ENCODE assay signal across 11 cellular contexts in the genomic region with DNA sequence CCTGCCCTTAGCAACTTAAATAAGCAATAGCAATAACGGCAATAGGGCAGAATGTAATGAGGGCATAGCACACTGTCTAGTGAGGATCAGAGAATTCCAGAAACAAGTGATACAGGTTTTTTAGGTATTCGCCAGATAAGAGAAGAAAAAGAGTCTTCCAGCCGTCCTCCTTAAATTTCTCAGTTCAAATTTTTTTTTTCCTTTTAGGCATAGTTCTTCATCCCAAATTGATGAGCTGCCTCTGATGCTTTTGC. TPM values are rescaled to one million over a fixed set of nuclear protein-coding genes. Genes with fewer than 3 reads are reported as not detected.
DNase-seq lines count a peak whose midpoint lies in the region; ATAC-seq and TF ChIP-seq lines count a peak whose summit lies in the region.
"Had no signal": no experiment of that assay in that cellular context is flagged by ENCODE, and none has a peak within 500 bp of the region (broad histone marks: within the 10 kb centered on the region; RNA-seq: fewer than 3 reads in every experiment).

No MANE protein-coding gene starts in this region.

- peak overlapping the region; percentile 87 for H3K4me3 Mint-ChIP-seq in stimulated activated naive CD8-positive, alpha-beta T cell treated with anti-CD3 and anti-CD28 coated beads, Interleukin-15, Interleukin-2, amounts not matched to agents 100 ng/mL and 50 ng/mL, for 24 hours
- H3K4me3 Mint-ChIP-seq in activated T-helper 1 cell treated with anti-CD3 and anti-CD28 coated beads, Interleukin-12 subunit alpha, Interleukin-12 subunit beta, Interleukin-2, Interleukin-4 antibody, amounts not matched to agents 30 ng/mL and 10 ng/mL and 1 ng/mL, durations not matched to agents 14 hours and 24 hours and 36 hours: peak overlapping the region; percentile 97

- intact Hi-C loops in activated T-helper 1 cell treated with anti-CD3 and anti-CD28 coated beads, Interleukin-12 subunit alpha, Interleukin-12 subunit beta, Interleukin-2, Interleukin-4 antibody, amounts not matched to agents 30 ng/mL and 10 ng/mL and 1 ng/mL, durations not matched to agents 14 hours and 24 hours and 36 hours (cut with micrococcal nuclease): loop anchor here (1.0 to 5.0 kb wide), 3 partner anchors 67 to 357 kb away; partner anchors contain the start of gene DHDDS
- intact Hi-C loops in uterus (cut with DNase I; ENCODE audit: low total_unique reads): loop anchor here (2.0 to 10.0 kb wide), 3 partner anchors 93 to 285 kb away; partner anchors contain the start of gene ARID1A
- intact Hi-C loops in esophagus squamous epithelium (cut with DNase I): loop anchor here (2.0 to 10.0 kb wide), 3 partner anchors 97 to 285 kb away; no protein-coding TSS in a partner anchor

- no peak for TF ChIP-seq CTCF in uterus (IDR thresholded peaks at IDR 0.05)
- no peak for TF ChIP-seq CTCF in esophagus squamous epithelium (IDR thresholded peaks at IDR 0.05)

- H3K27ac Mint-ChIP-seq in stimulated activated naive CD8-positive, alpha-beta T cell treated with anti-CD3 and anti-CD28 coated beads, Interleukin-15, Interleukin-2, amounts not matched to agents 100 ng/mL and 50 ng/mL, for 24 hours: peak overlapping the region; percentile 95
- H3K27ac Mint-ChIP-seq in activated T-helper 1 cell treated with anti-CD3 and anti-CD28 coated beads, Interleukin-12 subunit alpha, Interleukin-12 subunit beta, Interleukin-2, Interleukin-4 antibody, amounts not matched to agents 30 ng/mL and 10 ng/mL and 1 ng/mL, durations not matched to agents 14 hours and 24 hours and 36 hours: peak overlapping the region; percentile 94

- H3K9ac ChIP-seq in muscle layer of colon (ENCODE audit: low read length): peak overlapping the region; percentile 33

- H3K9me3 ChIP-seq in muscle layer of colon (ENCODE audit: low read length) (no peaks in the 10 kb centered on the region), uterus (no peaks in the 10 kb centered on the region), esophagus squamous epithelium (no peaks in the 10 kb centered on the region)
- H3K9me3 ChIP-seq: HAP-1, tibial nerve had no signal

- DNase-seq in stimulated activated naive CD8-positive, alpha-beta T cell treated with anti-CD3 and anti-CD28 coated beads, Interleukin-15, Interleukin-2, amounts not matched to agents 100 U/mL and 50 U/mL, for 24 hours: no peak
- no peak for DNase-seq in activated T-helper 1 cell treated with anti-CD3 and anti-CD28 coated beads, Interleukin-12 subunit alpha, Interleukin-12 subunit beta, Interleukin-2, Interleukin-4 antibody, amounts not matched to agents 30 ng/mL and 10 ng/mL and 1 ng/mL, durations not matched to agents 14 hours and 24 hours and 36 hours (ENCODE audit: low spot score)
- no peak for DNase-seq in uterus
- no peak for DNase-seq in esophagus squamous epithelium (lab: John Stamatoyannopoulos, UW)
- DNase-seq in NCI-H2171 (lab: John Stamatoyannopoulos, UW): no peak
- no peak for DNase-seq in HCEC 1CT

- TF ChIP-seq POLR2A in uterus (IDR thresholded peaks at IDR 0.05): no peak
- no peak for TF ChIP-seq POLR2A in esophagus squamous epithelium (IDR thresholded peaks at IDR 0.05)

- H3K4me1 ChIP-seq in muscle layer of colon (ENCODE audit: insufficient read depth, low read length) (peaks cover 42% of the 10 kb centered on the region), uterus (peaks cover 5 to 6% of the 10 kb centered on the region in 2 donors), esophagus squamous epithelium (peaks cover 17 to 48% (median 28%) of the 10 kb centered on the region in 3 donors)

- peaks cover 75% of the 10 kb centered on the region for H3K4me1 Mint-ChIP-seq in stimulated activated naive CD8-positive, alpha-beta T cell treated with anti-CD3 and anti-CD28 coated beads, Interleukin-15, Interleukin-2, amounts not matched to agents 100 ng/mL and 50 ng/mL, for 24 hours (ENCODE audit: low read depth)
- peaks cover 78% of the 10 kb centered on the region for H3K4me1 Mint-ChIP-seq in activated T-helper 1 cell treated with anti-CD3 and anti-CD28 coated beads, Interleukin-12 subunit alpha, Interleukin-12 subunit beta, Interleukin-2, Interleukin-4 antibody, amounts not matched to agents 30 ng/mL and 10 ng/mL and 1 ng/mL, durations not matched to agents 14 hours and 24 hours and 36 hours (ENCODE audit: low read depth)

- no peak for ATAC-seq in stimulated activated naive CD8-positive, alpha-beta T cell treated with anti-CD3 and anti-CD28 coated beads, Interleukin-15, Interleukin-2, amounts not matched to agents 100 U/mL and 50 U/mL, for 24 hours

- H3K27me3 Mint-ChIP-seq in stimulated activated naive CD8-positive, alpha-beta T cell treated with anti-CD3 and anti-CD28 coated beads, Interleukin-15, Interleukin-2, amounts not matched to agents 100 ng/mL and 50 ng/mL, for 24 hours: no peaks in the 10 kb centered on the region
- peaks cover 1% of the 10 kb centered on the region for H3K27me3 Mint-ChIP-seq in activated T-helper 1 cell treated with anti-CD3 and anti-CD28 coated beads, Interleukin-12 subunit alpha, Interleukin-12 subunit beta, Interleukin-2, Interleukin-4 antibody, amounts not matched to agents 30 ng/mL and 10 ng/mL and 1 ng/mL, durations not matched to agents 14 hours and 24 hours and 36 hours (ENCODE audit: insufficient read depth)

- H3K36me3 ChIP-seq in muscle layer of colon (ENCODE audit: insufficient read depth, low read length) (peaks cover 8% of the 10 kb centered on the region), uterus (no peaks in the 10 kb centered on the region), esophagus squamous epithelium (peaks cover 4 to 40% (median 5%) of the 10 kb centered on the region in 3 donors)
- H3K36me3 ChIP-seq: cardiac muscle cell, HAP-1 had no signal

- H3K4me3 ChIP-seq in muscle layer of colon (ENCODE audit: low read depth in 1 of 2, low read length in 2 of 2) (no peak overlapping the region), uterus (no peak overlapping the region), esophagus squamous epithelium (no peak overlapping the region)

- H3K27me3 ChIP-seq in muscle layer of colon (ENCODE audit: control insufficient read depth in 1 of 2, insufficient read depth in 2 of 2, low read length in 2 of 2): no peaks in the 10 kb centered on the region
- no peaks in the 10 kb centered on the region for H3K27me3 ChIP-seq in uterus
- H3K27me3 ChIP-seq in esophagus squamous epithelium: no peaks in the 10 kb centered on the region
- H3K27me3 ChIP-seq: cardiac muscle cell, tibial nerve had no signal

- H3K27ac ChIP-seq in muscle layer of colon (ENCODE audit: low read depth, low read length) (peak overlapping the region; percentile 98), uterus (peak overlapping the region; percentile 99 to 100), esophagus squamous epithelium (peak overlapping the region in 2 of 4 donors; percentile 98 to 99)

- peaks cover 27% of the 10 kb centered on the region for H3K36me3 Mint-ChIP-seq in stimulated activated naive CD8-positive, alpha-beta T cell treated with anti-CD3 and anti-CD28 coated beads, Interleukin-15, Interleukin-2, amounts not matched to agents 100 ng/mL and 50 ng/mL, for 24 hours (ENCODE audit: low read depth)
- peaks cover 19% of the 10 kb centered on the region for H3K36me3 Mint-ChIP-seq in activated T-helper 1 cell treated with anti-CD3 and anti-CD28 coated beads, Interleukin-12 subunit alpha, Interleukin-12 subunit beta, Interleukin-2, Interleukin-4 antibody, amounts not matched to agents 30 ng/mL and 10 ng/mL and 1 ng/mL, durations not matched to agents 14 hours and 24 hours and 36 hours (ENCODE audit: low read depth)

- 55 to 59% methylated on average over 3 of the region's 3 CpGs for WGBS in esophagus squamous epithelium, 2 donors

- H3K9me3 Mint-ChIP-seq in stimulated activated naive CD8-positive, alpha-beta T cell treated with anti-CD3 and anti-CD28 coated beads, Interleukin-15, Interleukin-2, amounts not matched to agents 100 ng/mL and 50 ng/mL, for 24 hours: no peaks in the 10 kb centered on the region
- H3K9me3 Mint-ChIP-seq in activated T-helper 1 cell treated with anti-CD3 and anti-CD28 coated beads, Interleukin-12 subunit alpha, Interleukin-12 subunit beta, Interleukin-2, Interleukin-4 antibody, amounts not matched to agents 30 ng/mL and 10 ng/mL and 1 ng/mL, durations not matched to agents 14 hours and 24 hours and 36 hours: no peaks in the 10 kb centered on the region

RNA-seq across cellular contexts. Expression of gene PIGV, which starts 1.8 kb away (rescaled TPM):
- 18.5 and 22.6 TPM in 2 replicates for total RNA-seq in activated T-helper 1 cell treated with anti-CD3 and anti-CD28 coated beads, Interleukin-12 subunit alpha, Interleukin-12 subunit beta, Interleukin-2, Interleukin-4 antibody, amounts not matched to agents 30 ng/mL and 10 ng/mL and 1 ng/mL, durations not matched to agents 14 hours and 24 hours and 36 hours
- total RNA-seq in uterus: 10 to 100 TPM in 2 of 4 donors, 1 to 10 TPM in 2; 9.5 to 20.3 (median 12.4) TPM
- total RNA-seq in esophagus squamous epithelium: 10 to 100 TPM in 3 of 4 donors, 1 to 10 TPM in 1; 9.9 to 20.9 (median 13.1) TPM

RNA-seq across cellular contexts. Expression of gene ZDHHC18, which starts 36.9 kb away (rescaled TPM):
- total RNA-seq in activated T-helper 1 cell treated with anti-CD3 and anti-CD28 coated beads, Interleukin-12 subunit alpha, Interleukin-12 subunit beta, Interleukin-2, Interleukin-4 antibody, amounts not matched to agents 30 ng/mL and 10 ng/mL and 1 ng/mL, durations not matched to agents 14 hours and 24 hours and 36 hours: 87.3 and 94.4 TPM in 2 replicates
- 10 to 100 TPM in 2 of 4 donors, 1 to 10 TPM in 2; 1.2 to 19.8 (median 8.0) TPM for total RNA-seq in uterus
- 10 to 100 TPM; 24.5 to 34.4 (median 29.4) TPM for total RNA-seq in esophagus squamous epithelium
